In genomic region chr1:45518366-45518765, GRCh38 we compare ENCODE assay signal across 6 cellular contexts. TPM values are rescaled to one million over a fixed set of nuclear protein-coding genes. Genes with fewer than 3 reads are reported as not detected.
DNase-seq lines count a peak whose midpoint lies in the region; ATAC-seq lines count a peak whose summit lies in the region.
"Not testable (repeated sequence)": the region's sequence is repeated elsewhere in the genome, so short reads cannot be mapped to it uniquely, and the experiment has no call there.

No MANE protein-coding gene starts in this region.

- not testable (repeated sequence) for H3K9me3 Mint-ChIP-seq in CD4-positive, CD25-positive, alpha-beta regulatory T cell; IgD-negative memory B cell; T-helper 2 cell treated with Interferon-gamma antibody and Interleukin-4, amounts not matched to agents 5 μg/mL and 100 μg/mL, for 36 hours; activated naive CD8-positive, alpha-beta T cell (ENCODE audit: low read depth); stimulated activated effector memory CD8-positive, alpha-beta T cell treated with anti-CD3 and anti-CD28 coated beads, Interleukin-12 subunit alpha, Interleukin-12 subunit beta, amount 100 ng/mL, for 72 hours

- DNase-seq in CD4-positive, CD25-positive, alpha-beta regulatory T cell; T-helper 2 cell treated with Interferon-gamma antibody and Interleukin-4, amounts not matched to agents 5 μg/mL and 100 μg/mL, for 36 hours (ENCODE audit: low spot score); stimulated activated effector memory CD8-positive, alpha-beta T cell treated with anti-CD3 and anti-CD28 coated beads, Interleukin-12 subunit alpha, Interleukin-12 subunit beta, amount 100 ng/mL, for 72 hours (ENCODE audit: low spot score in 2 of 2): not testable (repeated sequence)

- ATAC-seq in CD4-positive, CD25-positive, alpha-beta regulatory T cell (ENCODE audit: low read depth in 2 of 2); stimulated activated effector memory CD8-positive, alpha-beta T cell treated with anti-CD3 and anti-CD28 coated beads, Interleukin-12 subunit alpha, Interleukin-12 subunit beta, amount 100 ng/mL, for 72 hours: not testable (repeated sequence)

- H3K4me3 Mint-ChIP-seq in CD4-positive, CD25-positive, alpha-beta regulatory T cell: peak overlapping the region in 3 of 4 donors; percentile 76 to 95 (median 94)
- peak overlapping the region in 3 of 4 donors; percentile 55 to 95 (median 91) for H3K4me3 Mint-ChIP-seq in IgD-negative memory B cell
- peak overlapping the region; percentile 98 for H3K4me3 Mint-ChIP-seq in T-helper 2 cell treated with Interferon-gamma antibody and Interleukin-4, amounts not matched to agents 5 μg/mL and 100 μg/mL, for 36 hours
- H3K4me3 Mint-ChIP-seq in activated naive CD8-positive, alpha-beta T cell: peak overlapping the region; percentile 95
- H3K4me3 Mint-ChIP-seq in stimulated activated effector memory CD8-positive, alpha-beta T cell treated with anti-CD3 and anti-CD28 coated beads, Interleukin-12 subunit alpha, Interleukin-12 subunit beta, amount 100 ng/mL, for 72 hours: peak overlapping the region; percentile 96

- H3K27me3 ChIP-seq in CD4-positive, CD25-positive, alpha-beta regulatory T cell (ENCODE audit: control insufficient read depth, insufficient read depth, low read length); layer of hippocampus (ENCODE audit: control insufficient read depth, insufficient read depth, low read length): not testable (repeated sequence)

- peaks cover 15 to 47% (median 30%) of the 10 kb centered on the region in 4 donors for H3K4me1 Mint-ChIP-seq in CD4-positive, CD25-positive, alpha-beta regulatory T cell
- H3K4me1 Mint-ChIP-seq in IgD-negative memory B cell: peaks cover 24 to 28% (median 26%) of the 10 kb centered on the region in 3 donors
- H3K4me1 Mint-ChIP-seq in T-helper 2 cell treated with Interferon-gamma antibody and Interleukin-4, amounts not matched to agents 5 μg/mL and 100 μg/mL, for 36 hours (ENCODE audit: low read depth): peaks cover 31% of the 10 kb centered on the region
- H3K4me1 Mint-ChIP-seq in activated naive CD8-positive, alpha-beta T cell (ENCODE audit: low read depth): peaks cover 44% of the 10 kb centered on the region
- peaks cover 39% of the 10 kb centered on the region for H3K4me1 Mint-ChIP-seq in stimulated activated effector memory CD8-positive, alpha-beta T cell treated with anti-CD3 and anti-CD28 coated beads, Interleukin-12 subunit alpha, Interleukin-12 subunit beta, amount 100 ng/mL, for 72 hours

- not testable (repeated sequence) for H3K4me3 ChIP-seq in CD4-positive, CD25-positive, alpha-beta regulatory T cell (ENCODE audit: low read depth, low read length)

- not testable (repeated sequence) for H3K27me3 Mint-ChIP-seq in CD4-positive, CD25-positive, alpha-beta regulatory T cell; IgD-negative memory B cell; T-helper 2 cell treated with Interferon-gamma antibody and Interleukin-4, amounts not matched to agents 5 μg/mL and 100 μg/mL, for 36 hours (ENCODE audit: low read depth); activated naive CD8-positive, alpha-beta T cell

- H3K27ac ChIP-seq in CD4-positive, CD25-positive, alpha-beta regulatory T cell (ENCODE audit: insufficient read depth, low read length, poor library complexity, severe bottlenecking): not testable (repeated sequence)
- peak overlapping the region; percentile 46 for H3K27ac ChIP-seq in layer of hippocampus (ENCODE audit: low read depth, low read length)

- peak overlapping the region in 1 of 3 donors; percentile 83 for H3K27ac Mint-ChIP-seq in CD4-positive, CD25-positive, alpha-beta regulatory T cell
- peak overlapping the region; percentile 54 to 76 (median 71) for H3K27ac Mint-ChIP-seq in IgD-negative memory B cell
- H3K27ac Mint-ChIP-seq in T-helper 2 cell treated with Interferon-gamma antibody and Interleukin-4, amounts not matched to agents 5 μg/mL and 100 μg/mL, for 36 hours: not testable (repeated sequence)
- peak overlapping the region; percentile 28 for H3K27ac Mint-ChIP-seq in activated naive CD8-positive, alpha-beta T cell
- H3K27ac Mint-ChIP-seq in stimulated activated effector memory CD8-positive, alpha-beta T cell treated with anti-CD3 and anti-CD28 coated beads, Interleukin-12 subunit alpha, Interleukin-12 subunit beta, amount 100 ng/mL, for 72 hours: peak overlapping the region; percentile 40

- H3K36me3 Mint-ChIP-seq in CD4-positive, CD25-positive, alpha-beta regulatory T cell: peaks cover 29% of the 10 kb centered on the region
- not testable (repeated sequence) for H3K36me3 Mint-ChIP-seq in IgD-negative memory B cell; activated naive CD8-positive, alpha-beta T cell
- peaks cover 51% of the 10 kb centered on the region for H3K36me3 Mint-ChIP-seq in T-helper 2 cell treated with Interferon-gamma antibody and Interleukin-4, amounts not matched to agents 5 μg/mL and 100 μg/mL, for 36 hours (ENCODE audit: low read depth)
- peaks cover 91% of the 10 kb centered on the region for H3K36me3 Mint-ChIP-seq in stimulated activated effector memory CD8-positive, alpha-beta T cell treated with anti-CD3 and anti-CD28 coated beads, Interleukin-12 subunit alpha, Interleukin-12 subunit beta, amount 100 ng/mL, for 72 hours

- H3K9me3 ChIP-seq in CD4-positive, CD25-positive, alpha-beta regulatory T cell (ENCODE audit: control insufficient read depth in 2 of 2, low read length in 2 of 2): not testable (repeated sequence)

- peaks cover 32% of the 10 kb centered on the region for H3K4me1 ChIP-seq in CD4-positive, CD25-positive, alpha-beta regulatory T cell (ENCODE audit: control insufficient read depth, insufficient read depth, low read length, poor library complexity, severe bottlenecking)

- peaks cover 38% of the 10 kb centered on the region for H3K36me3 ChIP-seq in CD4-positive, CD25-positive, alpha-beta regulatory T cell (ENCODE audit: control insufficient read depth, insufficient read depth, low read length)

RNA-seq across cellular contexts. Expression of gene PRDX1, which starts 3.3 kb away (rescaled TPM):
- total RNA-seq in CD4-positive, CD25-positive, alpha-beta regulatory T cell: 96.7 TPM
- 100 to 1,000 TPM; 287 to 384 (median 351) TPM for polyA plus RNA-seq in CD4-positive, CD25-positive, alpha-beta regulatory T cell
- polyA plus RNA-seq in IgD-negative memory B cell: 264 TPM

RNA-seq across cellular contexts. Expression of gene MMACHC, which starts 18.3 kb away (rescaled TPM):
- total RNA-seq in CD4-positive, CD25-positive, alpha-beta regulatory T cell: 0.84 TPM
- polyA plus RNA-seq in CD4-positive, CD25-positive, alpha-beta regulatory T cell: under 1 TPM in 3 of 4 donors, not detected in 1; 0.09 to 0.33 (median 0.14) TPM
- polyA plus RNA-seq in IgD-negative memory B cell: 1.5 TPM

RNA-seq across cellular contexts. Expression of gene CCDC163, which starts 18.5 kb away (rescaled TPM):
- total RNA-seq in CD4-positive, CD25-positive, alpha-beta regulatory T cell: 0.89 TPM
- 1 to 10 TPM; 1.9 to 8.8 (median 5.6) TPM for polyA plus RNA-seq in CD4-positive, CD25-positive, alpha-beta regulatory T cell
- polyA plus RNA-seq in IgD-negative memory B cell: 5.2 TPM

RNA-seq across cellular contexts. Expression of gene TESK2, which starts 27.4 kb away (rescaled TPM):
- total RNA-seq in CD4-positive, CD25-positive, alpha-beta regulatory T cell: 5.3 TPM
- polyA plus RNA-seq in CD4-positive, CD25-positive, alpha-beta regulatory T cell: 1 to 10 TPM; 2.9 to 4.5 (median 3.7) TPM
- polyA plus RNA-seq in IgD-negative memory B cell: 19.2 TPM

RNA-seq across cellular contexts. Expression of gene AKR1A1, which starts 32.3 kb away (rescaled TPM):
- 53.1 TPM for total RNA-seq in CD4-positive, CD25-positive, alpha-beta regulatory T cell
- polyA plus RNA-seq in CD4-positive, CD25-positive, alpha-beta regulatory T cell: 100 to 1,000 TPM in 2 of 4 donors, 10 to 100 TPM in 2; 78.7 to 117 (median 97.0) TPM
- 117 TPM for polyA plus RNA-seq in IgD-negative memory B cell
